ENCODE assay signal across 9 cellular contexts in genomic region chr2:175251425-175252041, GRCh38.
DNase-seq lines count a peak whose midpoint lies in the region; ATAC-seq, FAIRE-seq and TF ChIP-seq lines count a peak whose summit lies in the region.
"Had no signal": no experiment of that assay in that cellular context is flagged by ENCODE, and none has a peak within 500 bp of the region (broad histone marks: within the 10 kb centered on the region; RNA-seq: fewer than 3 reads in every experiment).

No MANE protein-coding gene starts in this region.

- H3K4me3 ChIP-seq in HAP-1 (no peak overlapping the region), OCI-LY3 (ENCODE audit: low read length) (no peak overlapping the region; the same call in 1 of the 2 replicates), pancreas (no peak overlapping the region)

- 17 to 19% methylated on average over 5 of the region's 5 CpGs for WGBS in pancreas, 2 donors

- H3K79me2 ChIP-seq in OCI-LY3 (ENCODE audit: low read length): no peaks in the 10 kb centered on the region

- H3K27ac ChIP-seq in OCI-LY3 (ENCODE audit: low read length) (no peak overlapping the region), pancreas (no peak overlapping the region)
- H3K27ac ChIP-seq: neutrophil had no signal

- TF ChIP-seq CTCF in OCI-LY3 (IDR thresholded peaks at IDR 0.05; ENCODE audit: low read depth, low read length) (peak; percentile 77), endothelial cell (IDR thresholded peaks at IDR 0.05; ENCODE audit: unreplicated experiment) (peak; percentile 77), pancreas (IDR thresholded peaks at IDR 0.05) (peak; percentile 14 to 47 (median 41))

- in situ Hi-C loops in HAP-1 (cut with MboI; ENCODE audit: low sequenced_read_pairs): no loop called here

- no peaks in the 10 kb centered on the region for H4K20me1 ChIP-seq in OCI-LY3 (ENCODE audit: insufficient read depth, low read length)

- intact Hi-C loops in pancreas (cut with DNase I): no loop called here

- H3K36me3 ChIP-seq in HAP-1 (replicated peaks) (no peaks in the 10 kb centered on the region), OCI-LY3 (replicated peaks; ENCODE audit: low read depth, low read length) (no peaks in the 10 kb centered on the region), pancreas (no peaks in the 10 kb centered on the region)
- H3K36me3 ChIP-seq: neutrophil had no signal

- H3K4me1 ChIP-seq in HAP-1 (no peaks in the 10 kb centered on the region), OCI-LY3 (ENCODE audit: low read length) (no peaks in the 10 kb centered on the region), pancreas (no peaks in the 10 kb centered on the region)

- H3K27me3 ChIP-seq in HAP-1 (ENCODE audit: low read depth) (peaks cover 18% of the 10 kb centered on the region), OCI-LY3 (ENCODE audit: low read depth, low read length) (peaks cover 13% of the 10 kb centered on the region), pancreas (no peaks in the 10 kb centered on the region)

- H3K27me3 Mint-ChIP-seq in endothelial cell (ENCODE audit: unreplicated experiment): no peaks in the 10 kb centered on the region

- no peak overlapping the region for H2AFZ ChIP-seq in OCI-LY3 (ENCODE audit: low read depth, low read length)

- H3K9me3 Mint-ChIP-seq in endothelial cell (ENCODE audit: unreplicated experiment): no peaks in the 10 kb centered on the region

- H3K4me2 ChIP-seq in OCI-LY3 (ENCODE audit: low read length): peak overlapping the region; percentile 46; the same call in 1 of the 2 replicates

- H3K36me3 Mint-ChIP-seq in endothelial cell (ENCODE audit: low read depth, unreplicated experiment): no peaks in the 10 kb centered on the region

- peak; percentile 71 for FAIRE-seq in pancreas (lab: Jason Lieb, UNC)

- DNase-seq in COR-L47 (lab: John Stamatoyannopoulos, UW) (peak; percentile 65), HAP-1 (ENCODE audit: low spot score in 2 of 2) (peak; percentile 36 to 46), endothelial cell (ENCODE audit: low spot score) (peak; percentile 8), pancreas (no peak), activated gamma-delta T cell (lab: John Stamatoyannopoulos, UW) (no peak)

- H3K27ac Mint-ChIP-seq in endothelial cell (ENCODE audit: unreplicated experiment): no peak overlapping the region

- H3K9me3 ChIP-seq in HAP-1 (no peaks in the 10 kb centered on the region), OCI-LY3 (ENCODE audit: insufficient read depth, low read length) (no peaks in the 10 kb centered on the region), pancreas (no peaks in the 10 kb centered on the region)
- H3K9me3 ChIP-seq: neutrophil had no signal

- ATAC-seq in pancreas (peak in 1 of 4 donors; percentile 52), HG02852 (IDR thresholded peaks at IDR 0.05; ENCODE audit: unreplicated experiment) (no peak), HG03196 (IDR thresholded peaks at IDR 0.05; ENCODE audit: unreplicated experiment) (no peak)

- no peaks in the 10 kb centered on the region for H3K4me1 Mint-ChIP-seq in endothelial cell (ENCODE audit: unreplicated experiment)

- H3K4me3 Mint-ChIP-seq in endothelial cell (ENCODE audit: unreplicated experiment): no peak overlapping the region

- H3K9ac ChIP-seq in OCI-LY3 (ENCODE audit: low read length): no peak overlapping the region

Comparison
In these comparisons a context has a peak if more than half of its experiments do, and no peak if none do; other contexts are left out.
1. DNase-seq: peak in COR-L47 (single experiment), HAP-1 (2 of 2) and endothelial cell (single experiment); none in pancreas (0 of 6) and activated gamma-delta T cell (single experiment).
2. Peak in every context shown above with its lines, with median percentiles within 50 percentile points of each other: CTCF ChIP-seq.